30 cellular contexts compared by ENCODE assay signal in genomic region chr4:72457158-72457557, GRCh38.
"Had no signal": no experiment of that assay in that cellular context is flagged by ENCODE, and none has a peak within 500 bp of the region (broad histone marks: within the 10 kb centered on the region; RNA-seq: fewer than 3 reads in every experiment).

No MANE protein-coding gene starts in this region.

- H3K27me3 ChIP-seq: neutrophil, ovary, right lobe of liver, spleen, suprapubic skin, testis, tibial artery, transverse colon, upper lobe of right lung, uterus had no signal

- H3K79me2 ChIP-seq: parathyroid adenoma had no signal

- H3K9me3 ChIP-seq: neutrophil, ovary, psoas muscle, right lobe of liver, spleen, suprapubic skin, testis, tibial artery, transverse colon, upper lobe of right lung, uterus had no signal

- H3K9ac ChIP-seq: parathyroid adenoma had no signal

- H3K4me3 ChIP-seq: ovary, psoas muscle, right lobe of liver, skin epidermis, smooth muscle cell, spleen, suprapubic skin, testis, tibial artery, transverse colon, upper lobe of right lung, uterus had no signal

- H3K27ac ChIP-seq: neutrophil, ovary, parathyroid adenoma, psoas muscle, right lobe of liver, skin epidermis, spleen, suprapubic skin, testis, tibial artery, transverse colon, upper lobe of right lung, uterus had no signal

- DNase-seq: naive thymus-derived CD8-positive, alpha-beta T cell; nephron progenitor cell; nucleus accumbens; ovary; posterior cingulate gyrus; psoas muscle; right cardiac atrium; right lobe of liver; spleen; stimulated activated CD4-positive, alpha-beta T cell treated with anti-CD3 and anti-CD28 coated beads, Interleukin-12 subunit alpha, Interleukin-12 subunit beta, amount 100 ng/mL, for 4 hours; stimulated activated CD4-positive, alpha-beta T cell treated with anti-CD3 and anti-CD28 coated beads, Interleukin-1b, Interleukin-23, amount 100 ng/mL, for 48 hours; stimulated activated CD4-positive, alpha-beta T cell treated with anti-CD3 and anti-CD28 coated beads, Interleukin-4, amount 100 ng/mL, for 1 hour; stimulated activated CD4-positive, alpha-beta T cell treated with anti-CD3 and anti-CD28 coated beads, Interleukin-4, amount 100 ng/mL, for 4 hours; stimulated activated CD8-positive, alpha-beta memory T cell treated with anti-CD3 and anti-CD28 coated beads, Interleukin-4, amount 100 ng/mL, for 48 hours; stimulated activated naive CD4-positive, alpha-beta T cell; stimulated activated naive CD8-positive, alpha-beta T cell treated with anti-CD3 and anti-CD28 coated beads, Interleukin-15, amount 100 ng/mL, for 72 hours; stimulated activated naive CD8-positive, alpha-beta T cell treated with anti-CD3 and anti-CD28 coated beads, Interleukin-15, Interleukin-2, amounts not matched to agents 100 U/mL and 50 U/mL, for 24 hours; substantia nigra; testis; tibial artery; transverse colon; upper lobe of right lung; uterus had no signal

- H3K4me1 ChIP-seq: parathyroid adenoma, psoas muscle, right lobe of liver, spleen, suprapubic skin, testis, transverse colon, upper lobe of right lung, uterus had no signal

- ATAC-seq: naive thymus-derived CD8-positive, alpha-beta T cell; natural killer cell treated with Interleukin-12 subunit alpha and Interleukin-12 subunit beta and Interleukin-15 and Interleukin-18, amount 100 ng/mL, for 72 hours; psoas muscle; right cardiac atrium; right lobe of liver; stimulated activated memory B cell treated with anti-CD40 and anti-IgM and Interleukin-4, amounts not matched to agents 10 μg/mL and 1 μg/mL and 100 μg/mL, for 72 hours; stimulated activated naive CD8-positive, alpha-beta T cell treated with anti-CD3 and anti-CD28 coated beads, Interleukin-15, amount 100 ng/mL, for 72 hours; stimulated activated naive CD8-positive, alpha-beta T cell treated with anti-CD3 and anti-CD28 coated beads, Interleukin-15, Interleukin-2, amounts not matched to agents 100 U/mL and 50 U/mL, for 24 hours; upper lobe of right lung had no signal

- H3K36me3 ChIP-seq: neutrophil, ovary, right lobe of liver, spleen, suprapubic skin, tibial artery, transverse colon, upper lobe of right lung, uterus had no signal

- H3K4me2 ChIP-seq: smooth muscle cell had no signal

- H2AFZ ChIP-seq: parathyroid adenoma had no signal
